1 cellular context compared by ENCODE assay signal in the genomic region with DNA sequence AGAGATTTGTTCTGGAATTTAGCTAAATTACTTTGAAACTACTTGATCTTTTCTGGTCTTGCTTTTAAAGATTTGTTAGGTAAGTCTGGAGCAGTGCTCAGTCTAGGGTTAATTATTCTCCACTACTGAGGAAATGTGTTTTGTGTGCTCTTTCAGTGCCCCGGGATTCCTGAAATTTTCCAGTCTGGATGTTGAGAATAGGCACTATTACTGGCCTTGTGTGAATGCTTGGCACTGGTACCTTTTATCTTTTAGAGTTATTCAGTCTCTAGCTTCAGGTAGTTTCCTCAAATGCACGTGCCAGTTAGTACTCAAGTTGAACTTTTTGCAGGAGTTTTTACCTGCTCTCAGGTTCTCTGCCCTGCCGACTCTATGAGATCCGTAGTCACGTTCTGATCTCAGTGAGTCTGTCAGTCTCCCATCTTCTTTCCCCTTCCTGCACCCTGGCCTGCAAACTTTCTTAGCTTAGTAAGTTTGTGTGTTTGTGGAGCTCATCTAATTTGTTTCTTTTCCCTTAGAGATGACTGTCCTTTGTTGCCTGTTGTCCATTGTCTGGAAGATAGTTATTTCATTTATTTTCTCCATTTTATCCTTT.
TF ChIP-seq lines count a peak whose summit lies in the region.

No MANE protein-coding gene starts in this region.

TF ChIP-seq in endothelial cell of umbilical vein, 7 proteins besides CTCF, POLR2A, EP300 and RAD21:
- TF ChIP-seq MYC (IDR thresholded peaks at IDR 0.05; ENCODE audit: low read depth, low read length) = no peak
